In genomic region chr4:7955393-7955792, GRCh38 we compare ENCODE assay signal across 21 cellular contexts. TPM values are rescaled to one million over a fixed set of nuclear protein-coding genes. Genes with fewer than 3 reads are reported as not detected.
DNase-seq lines count a peak whose midpoint lies in the region; ATAC-seq, FAIRE-seq and TF ChIP-seq lines count a peak whose summit lies in the region.
"Had no signal": no experiment of that assay in that cellular context is flagged by ENCODE, and none has a peak within 500 bp of the region (broad histone marks: within the 10 kb centered on the region; RNA-seq: fewer than 3 reads in every experiment).

No MANE protein-coding gene starts in this region.

- peaks cover 35% of the 10 kb centered on the region for H3F3A ChIP-seq in PC-9 (ENCODE audit: insufficient read depth, low read depth)

- no peaks in the 10 kb centered on the region for H3K79me2 ChIP-seq in PC-9 (ENCODE audit: low read depth)

- TF ChIP-seq CTCF in A549 (IDR thresholded peaks at IDR 0.05) (no peak), PC-9 (conservative IDR thresholded peaks at IDR 0.05) (no peak), esophagus muscularis mucosa (IDR thresholded peaks at IDR 0.05) (no peak)

- no peak overlapping the region for H2AFZ ChIP-seq in PC-9

- no peak for FAIRE-seq in A549 (lab: Jason Lieb, UNC)
- FAIRE-seq: H54, HepG2, K562 had no signal

- H3K4me2 ChIP-seq in A549 = no peak overlapping the region
- no peak overlapping the region for H3K4me2 ChIP-seq in PC-9
- H3K4me2 ChIP-seq: BLaER1 had no signal

- ATAC-seq in A549 (no peak), left ventricle myocardium superior (peak; percentile 88), GM18511 (IDR thresholded peaks at IDR 0.05; ENCODE audit: unreplicated experiment) (no peak)
- ATAC-seq: K562 had no signal

- no peak for TF ChIP-seq EP300 in A549 (IDR thresholded peaks at IDR 0.05)
- TF ChIP-seq EP300 in esophagus muscularis mucosa (IDR thresholded peaks at IDR 0.05) = no peak

- H4K20me1 ChIP-seq in PC-9 (ENCODE audit: insufficient read depth) = no peaks in the 10 kb centered on the region

- POLR2A ChIA-PET in A549 (lab: Yijun Ruan, JAX) (no interaction called here), PC-9 (lab: Charles Lee; ENCODE audit: unreplicated experiment) (no interaction called here)

- no peaks in the 10 kb centered on the region for H3K27me3 ChIP-seq in PC-9 (ENCODE audit: insufficient read depth, low read depth)
- H3K27me3 ChIP-seq in esophagus muscularis mucosa = no peaks in the 10 kb centered on the region
- H3K27me3 ChIP-seq: BLaER1, Peyer's patch had no signal

- H3K9me3 ChIP-seq in A549 (peaks cover 6% of the 10 kb centered on the region), PC-9 (ENCODE audit: insufficient read depth, low read depth) (no peaks in the 10 kb centered on the region), esophagus muscularis mucosa (no peaks in the 10 kb centered on the region)

- H3K27ac ChIP-seq in A549 (peak overlapping the region; percentile 62 to 97; a peak in 4 of 6 replicates), PC-9 (peak overlapping the region; percentile 75), esophagus muscularis mucosa (replicated peaks in 1 of 4) (peak overlapping the region; percentile 29 to 62 (median 42))
- H3K27ac ChIP-seq: BLaER1 had no signal

- TF ChIP-seq POLR2A in A549 (IDR thresholded peaks at IDR 0.05; ENCODE audit: low read length) = no peak
- TF ChIP-seq POLR2A in esophagus muscularis mucosa (IDR thresholded peaks at IDR 0.05; ENCODE audit: low read depth) = no peak

- intact Hi-C loops in PC-9 (cut with micrococcal nuclease; ENCODE audit: unreplicated experiment) (no loop called here), esophagus muscularis mucosa (cut with DNase I) (no loop called here), left ventricle myocardium superior (cut with micrococcal nuclease) (no loop called here)

- no TSS peak for BruUV-seq in PC-9 (replicated peaks; lab: Mats Ljungman, UMichigan)

- H3K4me3 ChIP-seq in A549 (no peak overlapping the region), PC-9 (no peak overlapping the region), esophagus muscularis mucosa (no peak overlapping the region)
- H3K4me3 ChIP-seq: BLaER1, K562, Peyer's patch had no signal

- TF ChIP-seq RAD21 in A549 (conservative IDR thresholded peaks at IDR 0.05 in 1 of 2, IDR thresholded peaks at IDR 0.05 in 1 of 2) = no peak

- WGBS in A549 (ENCODE audit: missing lambda C conversion rate) = 94% methylated on average over 4 of the region's 4 CpGs
- 55% methylated on average over 4 of the region's 4 CpGs for whole genome bisulfite sequencing in esophagus muscularis mucosa

- CTCF ChIA-PET in A549 (lab: Yijun Ruan, JAX) (interaction anchor here (2.5 kb wide), 1 partner anchor 10 kb away, joined by 8 read pairs; no protein-coding TSS in a partner anchor), PC-9 (lab: Charles Lee) (no interaction called here)

- DNase-seq in A549 (ENCODE audit: low read depth in 1 of 2, low spot score in 1 of 2) = no peak
- DNase-seq in PC-9 = no peak
- DNase-seq in esophagus muscularis mucosa (ENCODE audit: extremely low spot score) = no peak
- DNase-seq in left ventricle myocardium superior = no peak
- no peak for DNase-seq in dermis blood vessel endothelial cell
- no peak for DNase-seq in stimulated activated CD8-positive, alpha-beta memory T cell treated with anti-CD3 and anti-CD28 coated beads, Interleukin-4, amount 100 ng/mL, for 48 hours
- no peak for DNase-seq in activated CD4-positive, alpha-beta T cell treated with anti-CD3 and anti-CD28 coated beads for 1 hour
- DNase-seq: CD4-positive, CD25-positive, alpha-beta regulatory T cell; DMS153; DND-41; Kasumi-1; NCI-H1092 treated with DMSO at 0.1 percent for 48 hours; NCI-H1436 treated with DMSO at 0.1 percent for 48 hours; NCI-H187 treated with DMSO at 0.1 percent for 48 hours; NCI-H526; Peyer's patch had no signal

- H3K4me1 ChIP-seq in A549 (peaks cover 36% of the 10 kb centered on the region), PC-9 (replicated peaks; ENCODE audit: insufficient read depth) (peaks cover 54% of the 10 kb centered on the region), esophagus muscularis mucosa (peaks cover 8 to 41% (median 35%) of the 10 kb centered on the region in 4 donors)

- no peaks in the 10 kb centered on the region for H3K9me2 ChIP-seq in PC-9 (ENCODE audit: insufficient read depth)

- H3K36me3 ChIP-seq in PC-9 (ENCODE audit: low read depth) (no peaks in the 10 kb centered on the region), esophagus muscularis mucosa (no peaks in the 10 kb centered on the region)
- H3K36me3 ChIP-seq: BLaER1, Peyer's patch had no signal

TF ChIP-seq in A549, 52 proteins besides CTCF, POLR2A, EP300 and RAD21:
- TF ChIP-seq MAFK (IDR thresholded peaks at IDR 0.05; ENCODE audit: partially characterized antibody) = no peak
- TF ChIP-seq BHLHE40 (IDR thresholded peaks at IDR 0.05; ENCODE audit: low read depth, low read length) = no peak
- no peak for TF ChIP-seq KDM1A (IDR thresholded peaks at IDR 0.05; ENCODE audit: low read depth)
- TF ChIP-seq RFX5 (IDR thresholded peaks at IDR 0.05) = no peak
- TF ChIP-seq TP53 (CRISPR knock-in tag; IDR thresholded peaks at IDR 0.05) = no peak
- no peak for TF ChIP-seq REST (IDR thresholded peaks at IDR 0.05)
- TF ChIP-seq HES2 (IDR thresholded peaks at IDR 0.05) = no peak
- TF ChIP-seq CHD2 (IDR thresholded peaks at IDR 0.05; ENCODE audit: low read length, partially characterized antibody) = no peak
- TF ChIP-seq EHF (CRISPR knock-in tag; IDR thresholded peaks at IDR 0.05) = no peak

RNA-seq across cellular contexts. Expression of gene AFAP1, which starts 15.7 kb away (rescaled TPM):
- polyA plus RNA-seq in A549 (2011; rRNA removed) (18.9 and 25.4 TPM in 2 replicates), A549 (2017; fragmentation: RNase III; extraction: RNeasy Plus Mini Kit Qiagen cat#74134 plus additional on column Dnase treatment) (29.6 to 37.6 TPM (median 33.0 TPM) in 3 replicates)
- polyA plus RNA-seq in A549 (2012; cell fraction: cytosol; rRNA removed) = 20.3 and 26.9 TPM in 2 replicates
- polyA plus RNA-seq in A549 (2012; cell fraction: nucleus; rRNA removed) = 38.1 and 45.2 TPM in 2 replicates
- polyA minus RNA-seq in A549 (2011; rRNA and poly(A)+ RNA removed) = 32.4 and 38.2 TPM in 2 replicates
- total RNA-seq in PC-9 (2021) (69.6 and 84.1 TPM in 2 replicates), esophagus muscularis mucosa (10 to 100 TPM; 37.8 to 71.3 (median 50.9) TPM), left ventricle myocardium superior (7.7 TPM), dermis blood vessel endothelial cell (48.5 and 81.3 TPM in 2 replicates)
